24 cellular contexts compared by ENCODE assay signal in the genomic region with DNA sequence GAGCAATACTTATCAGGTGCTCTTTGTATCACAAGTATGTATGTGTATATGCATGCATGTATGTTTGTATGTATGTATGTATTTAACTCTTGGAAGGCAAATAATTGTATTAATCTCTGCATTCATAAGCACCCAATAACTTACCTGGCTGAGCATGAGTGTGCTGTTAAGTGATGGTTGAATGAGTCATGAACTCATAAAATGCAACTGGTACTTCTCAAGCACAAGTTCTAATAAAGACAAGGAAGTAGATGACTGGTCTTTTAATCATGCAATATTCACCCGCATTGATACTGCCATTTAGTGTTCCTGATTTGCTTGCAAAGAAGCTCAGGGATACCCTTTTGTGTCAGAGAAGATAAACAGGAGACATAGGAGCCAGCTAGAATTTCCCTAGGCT.
"Had no signal": no experiment of that assay in that cellular context is flagged by ENCODE, and none has a peak within 500 bp of the region (broad histone marks: within the 10 kb centered on the region; RNA-seq: fewer than 3 reads in every experiment).

No MANE protein-coding gene starts in this region.

- H3K9me3 ChIP-seq: adrenal gland, MG63 had no signal

- H3K4me1 ChIP-seq: adrenal gland had no signal

- H3K4me3 ChIP-seq: adrenal gland, MG63, SK-N-MC had no signal

- FAIRE-seq: RCC 7860 had no signal

- H3K36me3 ChIP-seq: adrenal gland, MG63 had no signal

- H3K27ac ChIP-seq: adrenal gland, KMS-11, SK-N-MC, VCaP had no signal

- DNase-seq: activated CD4-positive, alpha-beta T cell treated with anti-CD3 and anti-CD28 coated beads for 36 hours; activated CD8-positive, alpha-beta memory T cell treated with anti-CD3 and anti-CD28 coated beads, Interleukin-2, amount 50 U/mL, for 4 hours; activated CD8-positive, alpha-beta T cell treated with anti-CD3 and anti-CD28 coated beads for 36 hours; activated gamma-delta T cell treated with Interleukin-2 at 50 U/mL for 16 hours; activated naive CD4-positive, alpha-beta T cell treated with anti-CD3 and anti-CD28 coated beads, Interleukin-2, amount 50 U/mL, for 16 hours; activated naive CD8-positive, alpha-beta T cell treated with anti-CD3 and anti-CD28 coated beads, Interleukin-2, amount 10 ng/mL, durations not matched to agents 7 days and 5 days; activated T-cell treated with anti-CD3 and anti-CD28 coated beads, Interleukin-2, amount 50 U/mL, for 72 hours; adrenal gland; anterior cingulate cortex; central memory CD4-positive, alpha-beta T cell; MG63; MV-4-11; NCI-H1105; NCI-H1436; NCI-H187; NCI-H2081; NCI-H446; NCI-H524; T-cell; T-helper 2 cell had no signal

- H3K27me3 ChIP-seq: adrenal gland, MG63 had no signal

- ATAC-seq: activated CD4-positive, alpha-beta T cell treated with anti-CD3 and anti-CD28 coated beads for 36 hours; activated CD8-positive, alpha-beta T cell treated with anti-CD3 and anti-CD28 coated beads for 36 hours; activated T-cell treated with anti-CD3 and anti-CD28 coated beads, Interleukin-2, amount 50 U/mL, for 72 hours; T-cell had no signal
